In genomic region chr14:24368215-24368561, GRCh38 we compare ENCODE assay signal across 9 cellular contexts. TPM values are rescaled to one million over a fixed set of nuclear protein-coding genes. Genes with fewer than 3 reads are reported as not detected.
A peak's percentile ranks its signal among the peaks of the same experiment; 100 is the strongest.
DNase-seq lines count a peak whose midpoint lies in the region; ATAC-seq, FAIRE-seq and TF ChIP-seq lines count a peak whose summit lies in the region.
"Had no signal": no experiment of that assay in that cellular context is flagged by ENCODE, and none has a peak within 500 bp of the region (broad histone marks: within the 10 kb centered on the region; RNA-seq: fewer than 3 reads in every experiment).

No MANE protein-coding gene starts in this region.

- H3K9me3 ChIP-seq in SK-N-MC (ENCODE audit: low read depth, low read length), result no peaks in the 10 kb centered on the region

- H3K27me3 ChIP-seq in GM06990 (replicated peaks; ENCODE audit: control insufficient read depth, insufficient read depth, low read length), result no peaks in the 10 kb centered on the region; the same call in none of the 2 replicates

- TF ChIP-seq POLR2A in H54 (IDR thresholded peaks at IDR 0.05; ENCODE audit: low read depth, low read length), result no peak

- no peak for TF ChIP-seq CTCF in GM06990 (IDR thresholded peaks at IDR 0.05; ENCODE audit: insufficient read depth, low read length, poor library complexity, severe bottlenecking)
- no peak for TF ChIP-seq CTCF in fibroblast of the aortic adventitia (IDR thresholded peaks at IDR 0.05; ENCODE audit: insufficient read depth, low read length)
- TF ChIP-seq CTCF in retinal pigment epithelial cell (conservative IDR thresholded peaks at IDR 0.05; ENCODE audit: low read depth, low read length), result no peak

- H3K36me3 ChIP-seq in GM06990 (ENCODE audit: control insufficient read depth, insufficient read depth, low read length) (no peaks in the 10 kb centered on the region), SK-N-MC (ENCODE audit: insufficient read depth, low read length) (peaks cover 11% of the 10 kb centered on the region; the same call in 1 of the 2 replicates)

- H3K9ac ChIP-seq in SK-N-MC (ENCODE audit: insufficient read length), result peak overlapping the region; percentile 78

- H3K27ac ChIP-seq in SK-N-MC, result peak overlapping the region; percentile 2; the same call in 1 of the 2 replicates

- DNase-seq in GM06990 (ENCODE audit: extremely low read depth, insufficient read length) (peak; percentile 27), SK-N-MC (ENCODE audit: low read depth, low spot score) (no peak), fibroblast of the aortic adventitia (ENCODE audit: low read depth) (no peak), retinal pigment epithelial cell (ENCODE audit: low read depth) (no peak), medulla oblongata (ENCODE audit: extremely low spot score) (no peak), H54 (ENCODE audit: insufficient read length, low spot score) (no peak)
- no peak for DNase-seq in activated effector memory CD4-positive, alpha-beta T cell treated with Interleukin-2 at 50 U/mL for 16 hours

- peak overlapping the region; percentile 49 for H3K4me3 ChIP-seq in GM06990 (replicated peaks; ENCODE audit: low read depth, low read length)
- peak overlapping the region; percentile 96 for H3K4me3 ChIP-seq in SK-N-MC
- peak overlapping the region; percentile 88 for H3K4me3 ChIP-seq in fibroblast of the aortic adventitia (ENCODE audit: low read depth, low read length)
- peak overlapping the region; percentile 76 for H3K4me3 ChIP-seq in retinal pigment epithelial cell (ENCODE audit: low read length)

- no peak for FAIRE-seq in H54 (lab: Jason Lieb, UNC)
- FAIRE-seq: colon had no signal

- no peak for ATAC-seq in GM21381 (IDR thresholded peaks at IDR 0.05; ENCODE audit: unreplicated experiment)

RNA-seq across cellular contexts. Expression of gene NFATC4, which starts 0.2 kb away (rescaled TPM):
- 77.9 and 221 TPM in 2 replicates for total RNA-seq in fibroblast of the aortic adventitia (ENCODE audit: low replicate concordance)

RNA-seq across cellular contexts. Expression of gene RIPK3, which starts 28.4 kb away (rescaled TPM):
- total RNA-seq in fibroblast of the aortic adventitia (ENCODE audit: low replicate concordance), result 0.99 and 3.0 TPM in 2 replicates

RNA-seq across cellular contexts. Expression of gene NYNRIN, which starts 30.6 kb away (rescaled TPM):
- 14.1 and 45.1 TPM in 2 replicates for total RNA-seq in fibroblast of the aortic adventitia (ENCODE audit: low replicate concordance)

RNA-seq across cellular contexts. Expression of gene ADCY4, which starts 33.3 kb away (rescaled TPM):
- 1.2 and 6.3 TPM in 2 replicates for total RNA-seq in fibroblast of the aortic adventitia (ENCODE audit: low replicate concordance)

RNA-seq across cellular contexts. Expression of gene LTB4R, which starts 56.9 kb away (rescaled TPM):
- 0.98 and 1.5 TPM in 2 replicates for total RNA-seq in fibroblast of the aortic adventitia (ENCODE audit: low replicate concordance)
